ENCODE assay signal across 8 cellular contexts in genomic region chr1:54200519-54200997, GRCh38. TPM values are rescaled to one million over a fixed set of nuclear protein-coding genes. Genes with fewer than 3 reads are reported as not detected.
DNase-seq lines count a peak whose midpoint lies in the region; ATAC-seq, FAIRE-seq and TF ChIP-seq lines count a peak whose summit lies in the region.

No MANE protein-coding gene starts in this region.

- CTCF ChIA-PET in CD4-positive, alpha-beta memory T cell (lab: Charles Lee; ENCODE audit: partially characterized antibody): interaction anchor here (0.9 to 2.6 kb wide), 3 partner anchors 19 to 601 kb away, joined by 3 to 8 read pairs (median 4); no protein-coding TSS in a partner anchor
- CTCF ChIA-PET in HEK293 (lab: Yijun Ruan, JAX): interaction anchor here (1.4 kb wide), 1 partner anchor 19 kb away, joined by 4 read pairs; no protein-coding TSS in a partner anchor

- H3K9ac ChIP-seq in skeletal muscle satellite cell (ENCODE audit: low read depth, low read length): peak overlapping the region; percentile 88

- POLR2A ChIA-PET in CD4-positive, alpha-beta memory T cell (lab: Charles Lee; ENCODE audit: partially characterized antibody): interaction anchor here (0.7 to 2.6 kb wide), 13 partner anchors 10 to 289 kb away, joined by 3 to 20 read pairs (median 3); partner anchors contain the start of gene SSBP3
- POLR2A ChIA-PET in HEK293 (lab: Yijun Ruan, JAX): interaction anchor here (0.5 to 2.0 kb wide), 17 partner anchors 9 to 288 kb away, joined by 3 to 7 read pairs (median 4); no protein-coding TSS in a partner anchor

- peak overlapping the region; percentile 72 for H3K27ac ChIP-seq in CD4-positive, alpha-beta memory T cell (ENCODE audit: low read depth, low read length)
- H3K27ac ChIP-seq in HEK293 (ENCODE audit: extremely low read depth, low read depth, low read length): peak overlapping the region; percentile 61; the same call in 1 of the 2 replicates

- peaks cover 13% of the 10 kb centered on the region for H3K36me3 ChIP-seq in CD4-positive, alpha-beta memory T cell (ENCODE audit: insufficient read depth, low read length)
- H3K36me3 ChIP-seq in HEK293 (ENCODE audit: control insufficient read depth in 2 of 2, insufficient read depth in 1 of 2, low read length in 2 of 2) (peaks cover 25 to 50% of the 10 kb centered on the region in 2 experiments; a peak in 2 of 3 replicates), skeletal muscle satellite cell (ENCODE audit: insufficient read depth, low read length) (peaks cover 15% of the 10 kb centered on the region)

- no peaks in the 10 kb centered on the region for H3K27me3 Mint-ChIP-seq in CD4-positive, alpha-beta memory T cell
- H3K27me3 Mint-ChIP-seq in T-helper 17 cell: no peaks in the 10 kb centered on the region
- peaks cover 3% of the 10 kb centered on the region for H3K27me3 Mint-ChIP-seq in glutamatergic neuron (ENCODE audit: unreplicated experiment)

- no peaks in the 10 kb centered on the region for H3K27me3 ChIP-seq in CD4-positive, alpha-beta memory T cell (ENCODE audit: insufficient read depth, low read length)
- H3K27me3 ChIP-seq in skeletal muscle satellite cell (ENCODE audit: control insufficient read depth, insufficient read depth, low read length): no peaks in the 10 kb centered on the region

- peak overlapping the region; percentile 76 to 83 for H3K4me3 ChIP-seq in CD4-positive, alpha-beta memory T cell (ENCODE audit: low read length in 2 of 2)
- H3K4me3 ChIP-seq in HEK293 (ENCODE audit: low read depth, low read length) (peak overlapping the region; percentile 72), skeletal muscle satellite cell (ENCODE audit: low read length) (peak overlapping the region; percentile 82)

- peak overlapping the region; percentile 89 for H3K4me2 ChIP-seq in skeletal muscle satellite cell (ENCODE audit: low read length)

- ATAC-seq in T-helper 17 cell (no peak), HG02870 (IDR thresholded peaks at IDR 0.05; ENCODE audit: unreplicated experiment) (no peak)

- TF ChIP-seq CTCF in HEK293 (tag by site-specific recombination; IDR thresholded peaks at IDR 0.05) (no peak), glutamatergic neuron (IDR thresholded peaks at IDR 0.05; ENCODE audit: partially characterized antibody, unreplicated experiment) (no peak)

- peaks cover 29% of the 10 kb centered on the region for H3K4me1 ChIP-seq in CD4-positive, alpha-beta memory T cell (ENCODE audit: insufficient read depth, low read length)
- peaks cover 5% of the 10 kb centered on the region for H3K4me1 ChIP-seq in HEK293 (ENCODE audit: control insufficient read depth, insufficient read depth, low read length)
- H3K4me1 ChIP-seq in skeletal muscle satellite cell (ENCODE audit: control insufficient read depth, insufficient read depth, low read length): peaks cover 21% of the 10 kb centered on the region

- H3K4me3 Mint-ChIP-seq in CD4-positive, alpha-beta memory T cell: peak overlapping the region; percentile 89 to 95 (median 92)
- peak overlapping the region; percentile 94 for H3K4me3 Mint-ChIP-seq in T-helper 17 cell
- peak overlapping the region; percentile 95 for H3K4me3 Mint-ChIP-seq in glutamatergic neuron (ENCODE audit: unreplicated experiment)

- DNase-seq in CD4-positive, alpha-beta memory T cell: peak in 1 of 5 donors; percentile 5
- no peak for DNase-seq in T-helper 17 cell
- peak; percentile 32 for DNase-seq in glutamatergic neuron
- DNase-seq in EL: no peak
- no peak for DNase-seq in frontal cortex (ENCODE audit: low spot score in 2 of 2)

- H3K4me1 Mint-ChIP-seq in CD4-positive, alpha-beta memory T cell: peaks cover 17 to 40% (median 30%) of the 10 kb centered on the region in 4 donors
- H3K4me1 Mint-ChIP-seq in T-helper 17 cell (peaks cover 36% of the 10 kb centered on the region), glutamatergic neuron (ENCODE audit: low read depth, unreplicated experiment) (peaks cover 10% of the 10 kb centered on the region)

- H3K36me3 Mint-ChIP-seq in CD4-positive, alpha-beta memory T cell: peaks cover 8 to 27% of the 10 kb centered on the region in 2 donors
- H3K36me3 Mint-ChIP-seq in T-helper 17 cell (ENCODE audit: low read depth) (peaks cover 4% of the 10 kb centered on the region), glutamatergic neuron (ENCODE audit: unreplicated experiment) (no peaks in the 10 kb centered on the region)

- H3K9me3 ChIP-seq in CD4-positive, alpha-beta memory T cell (ENCODE audit: control insufficient read depth in 1 of 2, low read length in 2 of 2): no peaks in the 10 kb centered on the region
- H3K9me3 ChIP-seq in HEK293 (ENCODE audit: control insufficient read depth, insufficient read depth, low read depth, low read length) (no peaks in the 10 kb centered on the region), T-helper 17 cell (ENCODE audit: control insufficient read depth, low read length, poor library complexity, severe bottlenecking) (no peaks in the 10 kb centered on the region), skeletal muscle satellite cell (replicated peaks; ENCODE audit: low read length) (no peaks in the 10 kb centered on the region)

- H3K27ac Mint-ChIP-seq in CD4-positive, alpha-beta memory T cell: peak overlapping the region; percentile 83 to 95 (median 93)
- H3K27ac Mint-ChIP-seq in T-helper 17 cell: peak overlapping the region; percentile 89
- H3K27ac Mint-ChIP-seq in glutamatergic neuron (ENCODE audit: unreplicated experiment): peak overlapping the region; percentile 70

- intact Hi-C loops in CD4-positive, alpha-beta memory T cell (cut with micrococcal nuclease): loop anchor here (1.0 to 5.0 kb wide), 2 partner anchors 207 to 287 kb away; no protein-coding TSS in a partner anchor

- H3K9me3 Mint-ChIP-seq in CD4-positive, alpha-beta memory T cell: no peaks in the 10 kb centered on the region
- H3K9me3 Mint-ChIP-seq in glutamatergic neuron (ENCODE audit: unreplicated experiment): peaks cover 2% of the 10 kb centered on the region

- FAIRE-seq in frontal cortex (lab: Jason Lieb, UNC): no peak

TF ChIP-seq in HEK293, 187 proteins besides CTCF, POLR2A, EP300 and RAD21:
- TF ChIP-seq ZNF394 (tag by site-specific recombination; IDR thresholded peaks at IDR 0.05; ENCODE audit: borderline replicate concordance) (no peak), ZNF335 (tag by site-specific recombination; conservative IDR thresholded peaks at IDR 0.05) (peak; percentile 70), ZNF571 (tag by site-specific recombination; IDR thresholded peaks at IDR 0.05) (no peak)
TF ChIP-seq in HEK293: peak in this region for 1.

RNA-seq across cellular contexts. Expression of gene MRPL37, which starts 0.6 kb away (rescaled TPM):
- 10 to 100 TPM; 33.4 to 39.0 TPM for total RNA-seq in CD4-positive, alpha-beta memory T cell
- polyA plus RNA-seq in CD4-positive, alpha-beta memory T cell: 10 to 100 TPM; 53.2 to 89.1 TPM
- 10 to 100 TPM; 25.7 to 29.8 TPM for total RNA-seq in T-helper 17 cell
- total RNA-seq in glutamatergic neuron (ENCODE audit: unreplicated experiment): 50.9 TPM
- 109 and 122 TPM in 2 replicates for total RNA-seq in skeletal muscle satellite cell (2012; rRNA removed)
- total RNA-seq in frontal cortex: 29.3 TPM

RNA-seq across cellular contexts. Expression of gene CYB5RL, which starts 0.7 kb away (rescaled TPM):
- 10 to 100 TPM; 10.5 to 10.7 TPM for total RNA-seq in CD4-positive, alpha-beta memory T cell
- 1 to 10 TPM; 1.3 to 4.4 TPM for polyA plus RNA-seq in CD4-positive, alpha-beta memory T cell
- total RNA-seq in T-helper 17 cell (1 to 10 TPM; 2.9 to 4.6 TPM), glutamatergic neuron (ENCODE audit: unreplicated experiment) (6.8 TPM), frontal cortex (4.5 TPM)
- total RNA-seq in skeletal muscle satellite cell (2012; rRNA removed): 7.2 and 8.1 TPM in 2 replicates

RNA-seq across cellular contexts. Expression of gene CDCP2, which starts 47.8 kb away (rescaled TPM):
- total RNA-seq in CD4-positive, alpha-beta memory T cell: under 1 TPM in 1 of 2 experiments, not detected in 1; 0.19 TPM
- not detected for polyA plus RNA-seq in CD4-positive, alpha-beta memory T cell
- not detected for total RNA-seq in T-helper 17 cell
- total RNA-seq in glutamatergic neuron (ENCODE audit: unreplicated experiment): not detected
- not detected in 2 replicates for total RNA-seq in skeletal muscle satellite cell (2012; rRNA removed)
- not detected for total RNA-seq in frontal cortex
